In the genomic region with DNA sequence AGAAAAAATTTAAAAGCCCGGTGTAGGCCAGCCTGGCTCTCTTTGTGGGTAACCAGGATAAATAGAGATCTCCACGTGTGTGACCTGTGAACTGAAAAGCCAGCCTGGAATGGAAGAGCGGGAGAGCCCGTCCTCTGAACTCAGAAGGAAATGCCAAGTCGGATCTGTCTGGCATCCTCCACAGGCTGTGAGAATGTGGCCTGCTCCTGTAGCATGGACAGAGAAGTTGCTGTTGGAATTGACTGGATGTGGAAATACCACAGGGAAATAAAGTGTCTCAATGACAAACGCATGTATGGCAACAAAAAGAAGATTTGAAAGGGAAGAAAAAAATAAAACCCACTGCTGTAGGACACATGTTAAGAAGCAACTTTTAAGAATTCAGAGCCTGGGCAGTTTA, we compare ENCODE assay signal across 17 cellular contexts.
"Had no signal": no experiment of that assay in that cellular context is flagged by ENCODE, and none has a peak within 500 bp of the region (broad histone marks: within the 10 kb centered on the region; RNA-seq: fewer than 3 reads in every experiment).

No MANE protein-coding gene starts in this region.

- ATAC-seq: gastrocnemius medialis; left lung; psoas muscle; right cardiac atrium; stimulated activated naive CD8-positive, alpha-beta T cell treated with anti-CD3 and anti-CD28 coated beads, Interleukin-15, amount 100 ng/mL, for 72 hours had no signal

- H3K4me3 ChIP-seq: ascending aorta, coronary artery, gastrocnemius medialis, heart right ventricle, left lung, ovary, psoas muscle, skin epidermis had no signal

- H3K9me3 Mint-ChIP-seq: stimulated activated naive CD8-positive, alpha-beta T cell treated with anti-CD3 and anti-CD28 coated beads, Interleukin-15, amount 100 ng/mL, for 72 hours had no signal

- DNase-seq: activated CD4-positive, alpha-beta T cell treated with anti-CD3 and anti-CD28 coated beads for 4 hours; activated CD8-positive, alpha-beta memory T cell treated with anti-CD3 and anti-CD28 coated beads, Interleukin-2, amount 50 U/mL, for 4 hours; activated gamma-delta T cell treated with Interleukin-2 at 50 U/mL for 16 hours; activated T-cell treated with anti-CD3 and anti-CD28 coated beads, Interleukin-2, amount 50 U/mL, for 48 hours; erythroblast; gastrocnemius medialis; heart right ventricle; left lung; ovary; psoas muscle; right cardiac atrium; stimulated activated CD4-positive, alpha-beta T cell treated with anti-CD3 and anti-CD28 coated beads, Interleukin-2, amount 100 ng/mL, for 48 hours; stimulated activated naive CD8-positive, alpha-beta T cell treated with anti-CD3 and anti-CD28 coated beads, Interleukin-15, amount 100 ng/mL, for 72 hours; trophoblast cell had no signal

- H3K4me3 Mint-ChIP-seq: stimulated activated naive CD8-positive, alpha-beta T cell treated with anti-CD3 and anti-CD28 coated beads, Interleukin-15, amount 100 ng/mL, for 72 hours had no signal

- H3K27me3 Mint-ChIP-seq: stimulated activated naive CD8-positive, alpha-beta T cell treated with anti-CD3 and anti-CD28 coated beads, Interleukin-15, amount 100 ng/mL, for 72 hours had no signal
